ENCODE assay signal across 20 cellular contexts in the genomic region with DNA sequence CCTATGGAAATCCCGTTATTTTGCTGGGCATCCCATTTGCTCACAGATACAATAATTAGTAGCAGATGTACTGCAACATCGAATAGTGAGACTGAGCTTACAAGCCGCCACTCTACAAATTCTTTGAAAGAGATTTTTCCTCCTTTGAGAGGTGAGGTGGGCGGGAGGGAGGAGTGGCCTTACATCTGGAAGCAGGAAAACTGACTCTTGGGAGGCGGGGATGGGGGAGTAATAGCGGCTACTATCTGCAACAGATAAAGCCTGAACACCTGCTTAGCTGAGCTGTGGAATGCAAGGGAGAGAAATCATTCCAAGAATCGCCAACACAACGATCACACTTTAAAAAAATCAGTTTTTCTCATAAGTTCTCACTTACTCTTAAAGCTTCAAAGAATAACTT. TPM values are rescaled to one million over a fixed set of nuclear protein-coding genes. Genes with fewer than 3 reads are reported as not detected.
DNase-seq lines count a peak whose midpoint lies in the region; ATAC-seq and TF ChIP-seq lines count a peak whose summit lies in the region.
"Had no signal": no experiment of that assay in that cellular context is flagged by ENCODE, and none has a peak within 500 bp of the region (broad histone marks: within the 10 kb centered on the region; RNA-seq: fewer than 3 reads in every experiment).

No MANE protein-coding gene starts in this region.

- TF ChIP-seq CTCF in WI38 (IDR thresholded peaks at IDR 0.05; ENCODE audit: low read depth, low read length) (no peak), progenitor cell of endocrine pancreas (IDR thresholded peaks at IDR 0.05; ENCODE audit: unreplicated experiment) (no peak), foreskin fibroblast (IDR thresholded peaks at IDR 0.05; ENCODE audit: low read depth, low read length) (no peak)

- H3K27me3 Mint-ChIP-seq in progenitor cell of endocrine pancreas = peaks cover 42% of the 10 kb centered on the region

- no peaks in the 10 kb centered on the region for H3K9me3 Mint-ChIP-seq in progenitor cell of endocrine pancreas (ENCODE audit: low read depth)

- no peak for ATAC-seq in HG03460 (IDR thresholded peaks at IDR 0.05; ENCODE audit: unreplicated experiment)
- no peak for ATAC-seq in HG03095 (IDR thresholded peaks at IDR 0.05; ENCODE audit: unreplicated experiment)
- ATAC-seq: activated CD8-positive, alpha-beta T cell treated with anti-CD3 and anti-CD28 coated beads for 36 hours; lower lobe of right lung had no signal

- no peaks in the 10 kb centered on the region for H3K9me3 ChIP-seq in iPS-18c (ENCODE audit: control insufficient read depth, insufficient read depth, low read length)
- H3K9me3 ChIP-seq: colonic mucosa, lower lobe of right lung had no signal

- DNase-seq in H7 (peak; percentile 57), progenitor cell of endocrine pancreas (ENCODE audit: low spot score, unreplicated experiment) (no peak), foreskin fibroblast (no peak)
- DNase-seq: activated CD8-positive, alpha-beta T cell treated with anti-CD3 and anti-CD28 coated beads for 36 hours; activated T-cell treated with anti-CD3 and anti-CD28 coated beads, Interleukin-2, amount 50 U/mL, for 1 hour; colonic mucosa; KBM-7; lower lobe of right lung; MM.1S; NCI-H1417 treated with DMSO at 0.1 percent for 48 hours; NCI-H526; occipital lobe; stimulated activated CD4-positive, alpha-beta T cell treated with anti-CD3 and anti-CD28 coated beads, Interleukin-15, amount 100 ng/mL, for 24 hours; stimulated activated CD8-positive, alpha-beta memory T cell treated with anti-CD3 and anti-CD28 coated beads, Interleukin-4, amount 100 ng/mL, for 48 hours; T-helper 9 cell had no signal

- peaks cover 51% of the 10 kb centered on the region for H3K27me3 ChIP-seq in H7 (ENCODE audit: control insufficient read depth, insufficient read depth, low read length)

- peaks cover 21% of the 10 kb centered on the region for H3K4me1 Mint-ChIP-seq in progenitor cell of endocrine pancreas (ENCODE audit: low read depth)
- H3K4me1 Mint-ChIP-seq: CD14-positive monocyte had no signal

- H3K4me3 ChIP-seq in H7 (ENCODE audit: insufficient read depth, low read depth, low read length) = peak overlapping the region; percentile 46; the same call in 1 of the 2 replicates
- H3K4me3 ChIP-seq in WI38 (ENCODE audit: low read depth, low read length) = peak overlapping the region; percentile 55
- H3K4me3 ChIP-seq in iPS-18c (ENCODE audit: insufficient read depth, low read depth, low read length) = peak overlapping the region; percentile 55; the same call in 1 of the 2 replicates
- no peak overlapping the region for H3K4me3 ChIP-seq in foreskin fibroblast (ENCODE audit: low read depth in 1 of 2, low read length in 2 of 2)
- H3K4me3 ChIP-seq: colonic mucosa, lower lobe of right lung had no signal

- H3K27ac Mint-ChIP-seq in progenitor cell of endocrine pancreas = no peak overlapping the region
- H3K27ac Mint-ChIP-seq: activated CD8-positive, alpha-beta T cell treated with anti-CD3 and anti-CD28 coated beads for 36 hours; CD14-positive monocyte had no signal

- H3K4me3 Mint-ChIP-seq in progenitor cell of endocrine pancreas (ENCODE audit: low read depth) = peak overlapping the region; percentile 60
- H3K4me3 Mint-ChIP-seq: activated CD8-positive, alpha-beta T cell treated with anti-CD3 and anti-CD28 coated beads for 36 hours had no signal

- H3K36me3 Mint-ChIP-seq in progenitor cell of endocrine pancreas (ENCODE audit: insufficient read depth) = no peaks in the 10 kb centered on the region
- H3K36me3 Mint-ChIP-seq: CD14-positive monocyte had no signal

- no peaks in the 10 kb centered on the region for H3K36me3 ChIP-seq in H7 (replicated peaks; ENCODE audit: control insufficient read depth, insufficient read depth, low read length)
- H3K36me3 ChIP-seq: colonic mucosa, lower lobe of right lung had no signal

RNA-seq across cellular contexts. Expression of a gene that starts 10.1 kb away (rescaled TPM):
- total RNA-seq in H7 (2014; rRNA removed; shearing (Covaris generic)) = 0.76 and 1.2 TPM in 2 replicates
- total RNA-seq in progenitor cell of endocrine pancreas = 6.3 and 7.6 TPM in 2 replicates
- total RNA-seq: activated CD8-positive, alpha-beta T cell treated with anti-CD3 and anti-CD28 coated beads for 36 hours had no signal

Comparison
In these comparisons a context has a peak if more than half of its experiments do, and no peak if none do; other contexts are left out.
1. H3K4me3 ChIP-seq: peak in H7 (single experiment), WI38 (single experiment) and iPS-18c (single experiment); none in foreskin fibroblast (0 of 2).